8 cellular contexts compared by ENCODE assay signal in the genomic region with DNA sequence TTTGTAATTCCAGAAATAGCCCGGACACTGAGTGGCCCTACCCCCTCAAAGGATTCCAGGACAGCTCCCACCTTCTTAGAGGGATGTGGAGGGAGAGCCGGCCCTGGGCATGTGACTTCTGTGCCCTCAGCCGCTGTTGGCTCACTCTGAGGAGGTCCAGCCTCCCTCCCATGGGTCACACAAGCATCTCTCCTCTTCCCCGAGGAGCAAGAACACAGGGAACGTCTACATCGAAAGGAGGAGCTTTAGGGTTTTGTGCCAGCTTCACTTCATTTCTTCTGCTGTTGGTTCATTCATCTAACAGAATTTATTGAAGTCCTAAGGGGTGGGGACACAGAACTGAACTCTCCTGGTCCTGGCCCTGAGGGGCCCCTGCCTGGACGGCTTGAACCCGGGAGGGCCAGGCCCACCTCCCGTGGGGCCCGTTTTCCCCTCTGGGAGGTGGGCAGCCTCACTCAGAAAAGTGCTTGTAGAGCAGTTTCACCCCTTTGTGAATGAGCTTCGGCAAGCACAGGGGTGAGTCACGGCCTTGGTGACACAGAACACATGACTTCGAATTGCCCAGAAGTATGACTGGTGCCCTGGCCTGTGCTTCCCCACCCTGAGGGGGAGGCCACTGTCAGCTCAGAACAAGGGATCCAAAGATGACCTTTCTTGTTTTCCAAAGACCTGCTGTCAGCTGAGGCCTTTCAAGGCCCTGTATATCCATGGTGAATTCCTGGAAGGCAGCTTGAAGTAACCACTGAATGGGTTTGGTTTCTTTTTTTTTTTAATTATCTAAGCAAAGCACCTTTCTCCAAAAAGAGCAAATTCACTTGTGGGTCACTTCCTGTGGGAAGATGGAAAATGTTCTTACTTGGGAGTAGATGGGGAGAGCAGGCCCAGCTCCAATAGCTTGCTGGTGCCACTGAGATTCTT. TPM values are rescaled to one million over a fixed set of nuclear protein-coding genes. Genes with fewer than 3 reads are reported as not detected.
A peak's percentile ranks its signal among the peaks of the same experiment; 100 is the strongest.
DNase-seq lines count a peak whose midpoint lies in the region; ATAC-seq lines count a peak whose summit lies in the region.

No MANE protein-coding gene starts in this region.

- in situ Hi-C loops in SK-MEL-5 (cut with HindIII; ENCODE audit: low pct_unique_long_range_greater_than_20kb, low sequenced_read_pairs): no loop called here

- ATAC-seq in HG02623 (IDR thresholded peaks at IDR 0.05; ENCODE audit: unreplicated experiment) (no peak), HG03521 (IDR thresholded peaks at IDR 0.05; ENCODE audit: unreplicated experiment) (no peak)

- DNase-seq in HCEC 1CT (peak; percentile 87), SK-MEL-5 (ENCODE audit: low read depth, low spot score) (peak; percentile 93), hepatic stellate cell (ENCODE audit: low spot score) (peak; percentile 88), germinal center (ENCODE audit: low spot score) (no peak)
- DNase-seq in activated naive CD8-positive, alpha-beta T cell treated with anti-CD3 and anti-CD28 coated beads, Interleukin-2, amount 50 U/mL, for 16 hours (ENCODE audit: low read depth, low spot score): peak; percentile 65
- peak; percentile 50 to 60 for DNase-seq in stimulated activated CD4-positive, alpha-beta T cell treated with anti-CD3 and anti-CD28 coated beads, Interleukin-1b, Interleukin-23, amount 100 ng/mL, for 4 hours (ENCODE audit: low read depth in 2 of 2)

RNA-seq across cellular contexts. Expression of gene NFKBIA, which starts 39.2 kb away (rescaled TPM):
- total RNA-seq in SK-MEL-5 (2014; rRNA removed; shearing (Covaris generic)): 25.8 and 26.7 TPM in 2 replicates
- polyA plus RNA-seq in SK-MEL-5 (2015; cell fraction: cytosol; rRNA removed): 24.3 and 32.3 TPM in 2 replicates
- polyA plus RNA-seq in SK-MEL-5 (2015; cell fraction: nucleus; rRNA removed): 68.5 and 74.5 TPM in 2 replicates
